ENCODE assay signal across 1 cellular context in the genomic region with DNA sequence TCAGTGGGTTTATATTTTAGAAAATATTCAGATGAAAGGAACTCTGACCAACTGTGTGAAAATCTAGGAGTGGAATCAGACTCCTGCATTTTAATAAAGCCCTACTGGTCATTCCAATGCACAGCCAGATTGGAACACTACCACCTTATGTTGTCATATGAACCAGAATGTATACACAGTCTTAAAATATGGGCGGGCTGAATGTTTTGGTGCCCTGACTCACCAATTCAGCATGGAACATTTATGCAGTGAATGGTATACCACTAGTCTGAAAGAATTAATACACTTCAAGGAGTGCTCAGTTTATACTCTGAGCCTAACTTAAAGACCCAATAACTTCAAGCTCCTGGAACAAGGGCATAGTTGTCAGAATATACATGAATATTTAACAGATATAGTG.
TF ChIP-seq lines count a peak whose summit lies in the region.

No MANE protein-coding gene starts in this region.

TF ChIP-seq in IMR-90, 13 proteins besides CTCF, POLR2A, EP300 and RAD21:
- TF ChIP-seq BHLHE40 (IDR thresholded peaks at IDR 0.05; ENCODE audit: low read depth, low read length) (no peak), NFE2L2 (IDR thresholded peaks at IDR 0.05; ENCODE audit: low read depth, low read length) (no peak), RCOR1 (IDR thresholded peaks at IDR 0.05; ENCODE audit: insufficient replicate concordance, low read length) (no peak), USF2 (IDR thresholded peaks at IDR 0.05; ENCODE audit: low read depth, low read length) (no peak), RFX5 (IDR thresholded peaks at IDR 0.05; ENCODE audit: low read depth, low read length) (no peak), FOS (IDR thresholded peaks at IDR 0.05; ENCODE audit: low read depth, low read length) (peak; percentile 45; the same call in 1 of the 2 replicates), MAZ (IDR thresholded peaks at IDR 0.05; ENCODE audit: borderline replicate concordance, low read depth, low read length) (no peak), MAFK (IDR thresholded peaks at IDR 0.05; ENCODE audit: low read depth, low read length) (no peak)
